ENCODE assay signal across 22 cellular contexts in the genomic region with DNA sequence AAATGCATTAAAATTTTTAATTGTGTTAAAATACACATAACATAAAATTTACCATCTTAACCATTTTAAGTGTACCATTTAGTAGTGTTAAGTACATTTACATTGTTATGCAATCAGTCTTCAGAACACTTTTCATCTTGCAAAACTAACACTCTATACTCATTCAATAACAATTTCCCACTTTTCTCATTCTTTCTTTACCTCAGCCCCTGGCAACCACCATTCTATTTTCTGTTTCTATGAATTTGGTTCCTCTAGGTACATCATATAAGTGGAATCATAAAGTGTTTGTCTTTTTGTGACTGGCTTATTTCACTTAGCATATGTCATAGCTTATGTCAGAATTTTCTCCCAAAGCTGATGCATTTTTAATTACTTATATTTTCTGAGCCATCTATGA.
"Had no signal": no experiment of that assay in that cellular context is flagged by ENCODE, and none has a peak within 500 bp of the region (broad histone marks: within the 10 kb centered on the region; RNA-seq: fewer than 3 reads in every experiment).

No MANE protein-coding gene starts in this region.

- ATAC-seq: foreskin keratinocyte; gastroesophageal sphincter; naive thymus-derived CD8-positive, alpha-beta T cell; psoas muscle; right cardiac atrium; stimulated activated memory B cell treated with anti-CD40 and anti-IgM and Interleukin-4, amounts not matched to agents 10 μg/mL and 1 μg/mL and 100 μg/mL, for 72 hours had no signal

- H3K4me1 Mint-ChIP-seq: stimulated activated memory B cell treated with anti-CD40 and anti-IgM and Interleukin-4, amounts not matched to agents 10 μg/mL and 1 μg/mL and 100 μg/mL, for 72 hours had no signal

- H3K27me3 ChIP-seq: esophagus muscularis mucosa, foreskin keratinocyte, gastroesophageal sphincter, ovary, spleen, tibial nerve, upper lobe of left lung had no signal

- H3K9me3 Mint-ChIP-seq: dendritic cell treated with granulocyte-macrophage colony-stimulating factor and Interleukin-4, amounts not matched to agents 40 ng/mL and 50 ng/mL, for 4 days; immature natural killer cell; naive thymus-derived CD8-positive, alpha-beta T cell; stimulated activated memory B cell treated with anti-CD40 and anti-IgM and Interleukin-4, amounts not matched to agents 10 μg/mL and 1 μg/mL and 100 μg/mL, for 72 hours; stimulated activated naive CD8-positive, alpha-beta T cell treated with anti-CD3 and anti-CD28 coated beads, Interleukin-15, Interleukin-2, amounts not matched to agents 100 ng/mL and 50 ng/mL, for 24 hours had no signal

- H3K27ac ChIP-seq: esophagus muscularis mucosa, foreskin keratinocyte, gastroesophageal sphincter, ovary, psoas muscle, skin epidermis, spleen, thoracic aorta, tibial nerve, upper lobe of left lung had no signal

- H3K9me3 ChIP-seq: esophagus muscularis mucosa, gastroesophageal sphincter, ovary, psoas muscle, spleen, thoracic aorta, tibial nerve, upper lobe of left lung had no signal

- H3K4me3 ChIP-seq: esophagus muscularis mucosa, gastroesophageal sphincter, ovary, psoas muscle, skin epidermis, spleen, thoracic aorta, tibial nerve, upper lobe of left lung had no signal

- H3K36me3 ChIP-seq: ovary, thoracic aorta had no signal

- H3K27me3 Mint-ChIP-seq: dendritic cell treated with granulocyte-macrophage colony-stimulating factor and Interleukin-4, amounts not matched to agents 40 ng/mL and 50 ng/mL, for 4 days; naive thymus-derived CD8-positive, alpha-beta T cell; stimulated activated memory B cell treated with anti-CD40 and anti-IgM and Interleukin-4, amounts not matched to agents 10 μg/mL and 1 μg/mL and 100 μg/mL, for 72 hours; stimulated activated naive CD8-positive, alpha-beta T cell treated with anti-CD3 and anti-CD28 coated beads, Interleukin-15, Interleukin-2, amounts not matched to agents 100 ng/mL and 50 ng/mL, for 24 hours had no signal

- DNase-seq: cerebellar nuclear complex; effector memory CD4-positive, alpha-beta T cell; foreskin keratinocyte; hypothalamus; immature natural killer cell; naive thymus-derived CD8-positive, alpha-beta T cell; occipital lobe; ovary; posterior cingulate gyrus; psoas muscle; right cardiac atrium; spleen; stimulated activated CD4-positive, alpha-beta T cell treated with anti-CD3 and anti-CD28 coated beads, Interleukin-4, amount 100 ng/mL, for 4 hours had no signal

- H3K4me3 Mint-ChIP-seq: dendritic cell treated with granulocyte-macrophage colony-stimulating factor and Interleukin-4, amounts not matched to agents 40 ng/mL and 50 ng/mL, for 4 days; immature natural killer cell; naive thymus-derived CD8-positive, alpha-beta T cell; stimulated activated memory B cell treated with anti-CD40 and anti-IgM and Interleukin-4, amounts not matched to agents 10 μg/mL and 1 μg/mL and 100 μg/mL, for 72 hours; stimulated activated naive CD8-positive, alpha-beta T cell treated with anti-CD3 and anti-CD28 coated beads, Interleukin-15, Interleukin-2, amounts not matched to agents 100 ng/mL and 50 ng/mL, for 24 hours had no signal

- H3K4me1 ChIP-seq: esophagus muscularis mucosa, foreskin keratinocyte, gastroesophageal sphincter, psoas muscle, spleen, tibial nerve had no signal

- H3K27ac Mint-ChIP-seq: dendritic cell treated with granulocyte-macrophage colony-stimulating factor and Interleukin-4, amounts not matched to agents 40 ng/mL and 50 ng/mL, for 4 days; naive thymus-derived CD8-positive, alpha-beta T cell; stimulated activated memory B cell treated with anti-CD40 and anti-IgM and Interleukin-4, amounts not matched to agents 10 μg/mL and 1 μg/mL and 100 μg/mL, for 72 hours; stimulated activated naive CD8-positive, alpha-beta T cell treated with anti-CD3 and anti-CD28 coated beads, Interleukin-15, Interleukin-2, amounts not matched to agents 100 ng/mL and 50 ng/mL, for 24 hours had no signal
